Comparison of ENCODE assay signal across 1 cellular context in the genomic region with DNA sequence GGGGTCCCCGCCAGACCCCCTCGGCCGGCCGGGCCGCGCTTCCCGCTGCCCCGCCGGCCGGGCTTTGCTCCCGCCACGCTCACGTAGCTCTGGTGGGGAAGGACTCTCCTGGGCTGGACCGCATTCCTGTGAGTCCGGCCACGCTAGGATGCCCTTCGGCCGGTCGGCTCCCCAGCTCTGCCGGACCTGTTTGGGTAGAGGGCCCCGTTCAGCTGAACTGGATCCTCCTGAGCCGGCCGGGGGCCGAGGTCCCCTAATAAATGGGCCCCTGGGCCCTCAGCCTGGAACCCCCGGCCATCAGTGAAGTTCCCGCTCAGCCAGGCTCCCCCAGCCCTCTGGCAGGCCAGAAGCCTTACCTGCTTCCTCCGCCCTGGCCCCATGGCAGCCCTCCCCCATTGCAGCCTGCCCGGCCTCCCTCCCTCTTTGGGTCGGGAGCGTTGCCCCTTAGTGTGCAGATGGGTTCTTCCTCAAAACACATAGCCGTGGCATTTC.
A peak's percentile ranks its signal among the peaks of the same experiment; 100 is the strongest.
TF ChIP-seq lines count a peak whose summit lies in the region.

No MANE protein-coding gene starts in this region.

TF ChIP-seq in H1, 55 proteins besides CTCF, POLR2A, EP300 and RAD21:
- TF ChIP-seq TEAD4 (IDR thresholded peaks at IDR 0.05; ENCODE audit: low read depth, low read length): 0 out of 2 replicates have a peak, but pooled peaks have one; percentile 14
- no peak for TF ChIP-seq HDAC6 (IDR thresholded peaks at IDR 0.05; ENCODE audit: low read depth, low read length)
- TF ChIP-seq CBX8 (IDR thresholded peaks at IDR 0.05; ENCODE audit: borderline replicate concordance, low read depth, low read length): no peak
- 0 out of 2 replicates have a peak, but pooled peaks have one; percentile 5 for TF ChIP-seq YY1 (IDR thresholded peaks at IDR 0.05; ENCODE audit: low read depth, low read length)
- TF ChIP-seq FOSL1 (IDR thresholded peaks at IDR 0.05; ENCODE audit: insufficient read depth, low read depth, low read length): no peak
